ENCODE assay signal across 1 cellular context in genomic region chr7:101162551-101163280, GRCh38.
TF ChIP-seq lines count a peak whose summit lies in the region.

No MANE protein-coding gene starts in this region.

TF ChIP-seq in SK-N-SH, 30 proteins besides CTCF, POLR2A, EP300 and RAD21 (continued from another document):
- TF ChIP-seq JUND (IDR thresholded peaks at IDR 0.05) (no peak), EZH2phosphoT487 (IDR thresholded peaks at IDR 0.05; ENCODE audit: borderline replicate concordance, low read depth) (no peak), TEAD4 (IDR thresholded peaks at IDR 0.05; ENCODE audit: borderline replicate concordance, insufficient read depth) (no peak), TCF12 (IDR thresholded peaks at IDR 0.05) (no peak), GABPA (IDR thresholded peaks at IDR 0.05; ENCODE audit: low read depth) (no peak), CHD2 (IDR thresholded peaks at IDR 0.05; ENCODE audit: low read length, partially characterized antibody) (no peak), NFIC (IDR thresholded peaks at IDR 0.05; ENCODE audit: borderline replicate concordance) (no peak), FOXJ3 (CRISPR knock-in tag; IDR thresholded peaks at IDR 0.05) (no peak), MAX (IDR thresholded peaks at IDR 0.05; ENCODE audit: low read depth) (peak; percentile 94; the same call in 1 of the 2 replicates), FOXM1 (IDR thresholded peaks at IDR 0.05; ENCODE audit: low read depth) (no peak), USF1 (IDR thresholded peaks at IDR 0.05; ENCODE audit: borderline replicate concordance, low read depth) (peak; percentile 63; the same call in 1 of the 2 replicates), TAF1 (IDR thresholded peaks at IDR 0.05; ENCODE audit: borderline replicate concordance, low read depth, low read length) (0 out of 2 replicates have a peak, but pooled peaks have one; percentile 37), ZBTB33 (IDR thresholded peaks at IDR 0.05; ENCODE audit: borderline replicate concordance, low read depth) (0 out of 2 replicates have a peak, but pooled peaks have one; percentile 12), FOSL2 (IDR thresholded peaks at IDR 0.05; ENCODE audit: borderline replicate concordance, low read depth) (no peak), RCOR1 (IDR thresholded peaks at IDR 0.05; ENCODE audit: low read length) (no peak), MXI1 (IDR thresholded peaks at IDR 0.05; ENCODE audit: low read depth, low read length) (peak; percentile 65; the same call in 1 of the 2 replicates), SIN3A (IDR thresholded peaks at IDR 0.05; ENCODE audit: borderline replicate concordance, low read depth, low read length) (no peak), ELF1 (IDR thresholded peaks at IDR 0.05) (0 out of 2 replicates have a peak, but pooled peaks have one; percentile 11), RXRA (IDR thresholded peaks at IDR 0.05; ENCODE audit: borderline replicate concordance, low read depth) (no peak)
